ENCODE assay signal across 16 cellular contexts in the genomic region with DNA sequence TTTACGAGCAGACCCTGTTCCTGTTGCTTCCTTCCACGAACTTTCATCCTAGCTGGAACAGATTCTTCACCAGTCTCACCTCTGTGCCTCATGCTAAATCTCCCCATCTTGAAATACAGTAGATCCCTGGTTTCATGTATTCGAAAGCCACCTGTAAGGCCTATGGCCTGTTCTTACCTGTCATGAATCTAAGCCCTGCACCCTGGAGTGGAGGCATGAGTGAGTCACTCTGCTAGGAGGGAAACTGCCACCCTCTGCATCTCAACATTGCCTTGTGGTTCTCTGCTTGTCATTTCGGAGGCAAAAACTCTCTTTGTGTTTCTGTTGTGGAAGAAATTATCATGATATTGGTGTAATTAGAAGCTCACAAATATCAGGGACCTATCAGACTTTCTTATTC.
DNase-seq lines count a peak whose midpoint lies in the region; ATAC-seq, FAIRE-seq and TF ChIP-seq lines count a peak whose summit lies in the region.
"Had no signal": no experiment of that assay in that cellular context is flagged by ENCODE, and none has a peak within 500 bp of the region (broad histone marks: within the 10 kb centered on the region; RNA-seq: fewer than 3 reads in every experiment).

No MANE protein-coding gene starts in this region.

- no peaks in the 10 kb centered on the region for H3K36me3 ChIP-seq in astrocyte (ENCODE audit: insufficient read depth, low read length)

- FAIRE-seq in astrocyte (lab: Jason Lieb, UNC) = no peak
- FAIRE-seq: RCC 7860 had no signal

- no peak overlapping the region for H2AFZ ChIP-seq in astrocyte (ENCODE audit: low read depth, low read length)
- H2AFZ ChIP-seq: GM23248 had no signal

- DNase-seq in activated CD4-positive, alpha-beta T cell treated with anti-CD3 and anti-CD28 coated beads for 48 hours = peak; percentile 16
- no peak for DNase-seq in activated CD4-positive, alpha-beta T cell treated with anti-CD3 and anti-CD28 coated beads, Interleukin-2, amount 50 U/mL, for 48 hours
- DNase-seq in astrocyte (ENCODE audit: low read depth) (no peak), type B pancreatic cell (ENCODE audit: extremely low spot score, unreplicated experiment) (no peak), cortex of kidney (lab: John Stamatoyannopoulos, UW) (no peak), head of caudate nucleus (no peak)
- no peak for DNase-seq in activated naive CD4-positive, alpha-beta T cell (lab: John Stamatoyannopoulos, UW)
- DNase-seq: GF-D8, GM23248, NCI-H1105, NCI-H2081 treated with DMSO at 0.1 percent for 48 hours, SHP77 had no signal

- H3K27ac Mint-ChIP-seq in astrocyte (ENCODE audit: unreplicated experiment) (peak overlapping the region; percentile 36), type B pancreatic cell (peak overlapping the region; percentile 45)
- H3K27ac Mint-ChIP-seq: B cell had no signal

- peaks cover 46% of the 10 kb centered on the region for H3K4me1 Mint-ChIP-seq in astrocyte (ENCODE audit: low read depth, unreplicated experiment)
- peaks cover 13% of the 10 kb centered on the region for H3K4me1 Mint-ChIP-seq in type B pancreatic cell (ENCODE audit: unreplicated experiment)
- H3K4me1 Mint-ChIP-seq: B cell had no signal

- peak; percentile 91 for ATAC-seq in esophagus mucosa
- ATAC-seq: HCT116 had no signal

- H3K4me3 Mint-ChIP-seq in astrocyte (ENCODE audit: unreplicated experiment) (no peak overlapping the region), type B pancreatic cell (no peak overlapping the region)
- H3K4me3 Mint-ChIP-seq: B cell had no signal

- H3K9ac ChIP-seq in astrocyte (ENCODE audit: low read length) = no peak overlapping the region
- H3K9ac ChIP-seq: GM23248 had no signal

- intact Hi-C loops in head of caudate nucleus (cut with DNase I) = no loop called here

- H3K27ac ChIP-seq in astrocyte (ENCODE audit: low read depth, low read length) = no peak overlapping the region
- H3K27ac ChIP-seq: GM23248 had no signal

- H3K36me3 Mint-ChIP-seq in astrocyte (ENCODE audit: low read depth, unreplicated experiment) (no peaks in the 10 kb centered on the region), type B pancreatic cell (no peaks in the 10 kb centered on the region)

- H3K79me2 ChIP-seq in astrocyte (ENCODE audit: insufficient read depth, low read length) = no peaks in the 10 kb centered on the region

- H3K27me3 ChIP-seq in astrocyte (ENCODE audit: insufficient read depth, low read length) = no peaks in the 10 kb centered on the region

- H3K9me3 Mint-ChIP-seq in astrocyte (ENCODE audit: unreplicated experiment) = peaks cover 2% of the 10 kb centered on the region
- H3K9me3 Mint-ChIP-seq in type B pancreatic cell = peaks cover 6% of the 10 kb centered on the region

- no peaks in the 10 kb centered on the region for H3K9me3 ChIP-seq in astrocyte (ENCODE audit: insufficient read depth, low read depth, low read length)

- H3K27me3 Mint-ChIP-seq in astrocyte (ENCODE audit: low read depth, unreplicated experiment) (no peaks in the 10 kb centered on the region), type B pancreatic cell (no peaks in the 10 kb centered on the region)

- H4K20me1 ChIP-seq in astrocyte (ENCODE audit: insufficient read depth, low read length) = no peaks in the 10 kb centered on the region

- H3K4me2 ChIP-seq in astrocyte (ENCODE audit: low read length) = no peak overlapping the region

- TF ChIP-seq CTCF in astrocyte (IDR thresholded peaks at IDR 0.05; ENCODE audit: insufficient read depth, low read depth, low read length) = no peak
- TF ChIP-seq CTCF in type B pancreatic cell (conservative IDR thresholded peaks at IDR 0.05) = no peak

- peaks cover 18% of the 10 kb centered on the region for H3K4me1 ChIP-seq in astrocyte (ENCODE audit: insufficient read depth, low read length)

- no peak overlapping the region for H3K4me3 ChIP-seq in astrocyte (ENCODE audit: insufficient read depth, low read depth, low read length)
- H3K4me3 ChIP-seq: GM23248 had no signal
